Comparison of ENCODE assay signal across 10 cellular contexts in the genomic region with DNA sequence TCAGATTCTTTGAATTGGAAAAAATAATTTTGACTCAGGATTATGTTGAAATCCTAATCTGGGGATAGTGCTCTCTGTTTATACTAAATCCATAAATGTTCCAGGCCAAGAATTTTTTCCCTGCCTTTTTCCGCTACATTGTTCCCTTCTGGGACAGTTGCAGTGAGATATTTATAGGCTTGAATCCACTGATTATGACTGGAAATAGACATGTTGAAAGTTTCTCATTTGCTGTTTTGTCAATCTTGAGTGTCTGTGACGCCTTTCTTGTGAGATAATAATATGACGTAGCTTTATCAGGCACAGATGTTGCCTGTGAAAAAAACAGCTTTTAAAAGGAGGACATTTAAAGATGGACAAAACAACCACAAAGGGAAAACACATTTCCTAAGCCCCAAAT.
DNase-seq lines count a peak whose midpoint lies in the region; ATAC-seq and TF ChIP-seq lines count a peak whose summit lies in the region.
"Had no signal": no experiment of that assay in that cellular context is flagged by ENCODE, and none has a peak within 500 bp of the region (broad histone marks: within the 10 kb centered on the region; RNA-seq: fewer than 3 reads in every experiment).

No MANE protein-coding gene starts in this region.

- intact Hi-C loops in activated CD4-positive, alpha-beta memory T cell treated with anti-CD3 and anti-CD28 coated beads for 36 hours (cut with micrococcal nuclease): loop anchor here (10.0 kb wide), 1 partner anchor 677 kb away; no protein-coding TSS in a partner anchor
- intact Hi-C loops in Right ventricle myocardium superior (cut with DNase I): no loop called here

- peaks cover 11% of the 10 kb centered on the region for H3K36me3 ChIP-seq in BJ (ENCODE audit: control insufficient read depth, insufficient read depth, low read length)
- peaks cover 4% of the 10 kb centered on the region for H3K36me3 ChIP-seq in rectal smooth muscle tissue (ENCODE audit: control insufficient read depth, insufficient read depth, low read length)

- no peaks in the 10 kb centered on the region for H3K27me3 Mint-ChIP-seq in activated CD4-positive, alpha-beta memory T cell treated with anti-CD3 and anti-CD28 coated beads for 36 hours

- CTCF ChIA-PET in BJ (lab: Yijun Ruan, JAX): interaction anchor here (0.6 to 1.0 kb wide), 3 partner anchors 15 to 1131 kb away, joined by 3 read pairs; no protein-coding TSS in a partner anchor
- CTCF ChIA-PET in activated CD4-positive, alpha-beta memory T cell treated with anti-CD3 and anti-CD28 coated beads for 36 hours (lab: Charles Lee): interaction anchor here (0.7 kb wide), 1 partner anchor 259 kb away, joined by 3 read pairs; no protein-coding TSS in a partner anchor

- no peaks in the 10 kb centered on the region for H3K27me3 ChIP-seq in BJ (ENCODE audit: control insufficient read depth, insufficient read depth, low read length)
- no peaks in the 10 kb centered on the region for H3K27me3 ChIP-seq in rectal smooth muscle tissue (ENCODE audit: control insufficient read depth, insufficient read depth, low read length)
- H3K27me3 ChIP-seq: brain microvascular endothelial cell had no signal

- TF ChIP-seq CTCF in BJ (IDR thresholded peaks at IDR 0.05; ENCODE audit: insufficient read depth, low read depth, low read length): no peak

- ATAC-seq in Right ventricle myocardium superior (ENCODE audit: poor library complexity): peak; percentile 83
- no peak for ATAC-seq in GM21526 (IDR thresholded peaks at IDR 0.05; ENCODE audit: low FRiP score, unreplicated experiment)

- peaks cover 98% of the 10 kb centered on the region for H3K4me1 Mint-ChIP-seq in activated CD4-positive, alpha-beta memory T cell treated with anti-CD3 and anti-CD28 coated beads for 36 hours (ENCODE audit: low read depth)

- H3K4me3 ChIP-seq in BJ (ENCODE audit: low read depth, low read length) (peak overlapping the region; percentile 6; the same call in 1 of the 2 replicates), rectal smooth muscle tissue (ENCODE audit: low read length) (no peak overlapping the region)

- H3K27ac ChIP-seq in rectal smooth muscle tissue (ENCODE audit: low read depth, low read length): peak overlapping the region; percentile 82
- H3K27ac ChIP-seq: brain microvascular endothelial cell had no signal

- no peak overlapping the region for H3K9ac ChIP-seq in rectal smooth muscle tissue (ENCODE audit: low read length)

- peak overlapping the region; percentile 94 for H3K4me3 Mint-ChIP-seq in activated CD4-positive, alpha-beta memory T cell treated with anti-CD3 and anti-CD28 coated beads for 36 hours

- POLR2A ChIA-PET in BJ (lab: Charles Lee): interaction anchor here (0.6 to 0.9 kb wide), 2 partner anchors 186 to 1407 kb away, joined by 3 to 11 read pairs; no protein-coding TSS in a partner anchor
- POLR2A ChIA-PET in activated CD4-positive, alpha-beta memory T cell treated with anti-CD3 and anti-CD28 coated beads for 36 hours (lab: Charles Lee): interaction anchor here (1.0 to 9.1 kb wide), 6 partner anchors 6 to 155 kb away, joined by 3 to 116 read pairs (median 6); a partner anchor contains a TSS

- DNase-seq in BJ (ENCODE audit: low read depth) (no peak), Right ventricle myocardium superior (no peak), NCI-H748 (lab: John Stamatoyannopoulos, UW; ENCODE audit: unreplicated experiment) (no peak), DMS53 (lab: John Stamatoyannopoulos, UW) (no peak)
- DNase-seq in activated CD4-positive, alpha-beta memory T cell treated with anti-CD3 and anti-CD28 coated beads for 36 hours: no peak
- DNase-seq in activated CD4-positive, alpha-beta T cell treated with anti-CD3 and anti-CD28 coated beads for 4 hours: no peak
- DNase-seq: brain microvascular endothelial cell, occipital lobe had no signal

- H3K4me1 ChIP-seq in rectal smooth muscle tissue (ENCODE audit: control insufficient read depth, insufficient read depth, low read length): peaks cover 39% of the 10 kb centered on the region

- peaks cover 98% of the 10 kb centered on the region for H3K36me3 Mint-ChIP-seq in activated CD4-positive, alpha-beta memory T cell treated with anti-CD3 and anti-CD28 coated beads for 36 hours

- H3K9me3 Mint-ChIP-seq in activated CD4-positive, alpha-beta memory T cell treated with anti-CD3 and anti-CD28 coated beads for 36 hours: no peaks in the 10 kb centered on the region

- H3K27ac Mint-ChIP-seq in activated CD4-positive, alpha-beta memory T cell treated with anti-CD3 and anti-CD28 coated beads for 36 hours: peak overlapping the region; percentile 96
